ENCODE assay signal across 14 cellular contexts in the genomic region with DNA sequence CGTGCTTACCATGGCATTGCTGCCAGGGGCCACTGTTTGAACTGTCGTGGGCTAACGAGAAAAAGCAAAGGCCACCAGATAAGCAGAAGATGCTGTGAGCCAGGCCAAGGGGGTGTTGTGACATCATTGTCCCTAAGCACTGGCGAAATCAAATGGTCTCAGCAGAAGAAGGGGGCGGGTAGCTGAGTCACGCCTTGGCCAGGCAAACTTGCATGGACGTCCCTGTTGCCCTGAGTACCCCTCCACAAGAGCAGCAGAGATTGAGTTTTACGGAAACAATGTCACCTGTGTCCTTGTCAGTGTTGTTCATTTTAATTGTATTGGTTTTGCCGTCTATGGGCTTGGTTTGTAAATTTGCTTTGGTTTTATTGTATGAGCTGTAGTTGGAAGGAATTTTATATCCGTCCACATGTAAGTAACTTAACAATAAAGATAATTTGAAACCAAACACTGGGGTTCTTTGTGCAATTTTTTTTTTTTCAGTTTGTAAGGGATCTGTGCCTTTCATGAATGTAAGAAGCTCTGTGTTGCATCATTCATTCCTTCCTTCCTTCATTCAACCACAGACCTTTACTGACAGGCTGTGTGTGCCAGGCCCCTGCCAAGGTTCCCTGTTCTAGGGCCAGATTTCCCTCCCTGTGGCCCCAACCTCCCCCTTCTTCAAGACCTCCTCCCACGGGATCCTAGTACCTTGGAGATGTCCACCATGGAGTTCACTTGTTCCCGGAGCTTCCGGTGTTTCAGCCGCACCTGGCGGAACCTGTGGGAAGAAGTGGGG. TPM values are rescaled to one million over a fixed set of nuclear protein-coding genes. Genes with fewer than 3 reads are reported as not detected.
DNase-seq lines count a peak whose midpoint lies in the region; ATAC-seq and TF ChIP-seq lines count a peak whose summit lies in the region.
"Had no signal": no experiment of that assay in that cellular context is flagged by ENCODE, and none has a peak within 500 bp of the region (broad histone marks: within the 10 kb centered on the region; RNA-seq: fewer than 3 reads in every experiment).

No MANE protein-coding gene starts in this region.

- peaks cover 15% of the 10 kb centered on the region for H3K27me3 ChIP-seq in left ventricle myocardium inferior (ENCODE audit: low read depth)
- H3K27me3 ChIP-seq in transverse colon = no peaks in the 10 kb centered on the region
- H3K27me3 ChIP-seq: heart right ventricle, tibial nerve had no signal

- H3K4me3 ChIP-seq in left ventricle myocardium inferior (no peak overlapping the region), transverse colon (no peak overlapping the region)
- H3K4me3 ChIP-seq: heart right ventricle, tibial nerve had no signal

- TF ChIP-seq POLR2A in transverse colon (IDR thresholded peaks at IDR 0.05) = no peak

- peaks cover 16% of the 10 kb centered on the region for H3K36me3 Mint-ChIP-seq in activated naive CD4-positive, alpha-beta T cell treated with anti-CD3 and anti-CD28 coated beads, Interleukin-2, amount 50 U/mL, for 24 hours
- H3K36me3 Mint-ChIP-seq in T-cell = peaks cover 21% of the 10 kb centered on the region

- no peak for TF ChIP-seq EP300 in transverse colon (IDR thresholded peaks at IDR 0.05; ENCODE audit: low read depth)

- no peaks in the 10 kb centered on the region for H3K9me3 Mint-ChIP-seq in activated naive CD4-positive, alpha-beta T cell treated with anti-CD3 and anti-CD28 coated beads, Interleukin-2, amount 50 U/mL, for 24 hours
- no peaks in the 10 kb centered on the region for H3K9me3 Mint-ChIP-seq in T-cell

- H3K9me3 ChIP-seq in left ventricle myocardium inferior (replicated peaks) (no peaks in the 10 kb centered on the region), transverse colon (no peaks in the 10 kb centered on the region)
- H3K9me3 ChIP-seq: heart right ventricle, tibial nerve had no signal

- H3K36me3 ChIP-seq in left ventricle myocardium inferior = no peaks in the 10 kb centered on the region
- H3K36me3 ChIP-seq in transverse colon = no peaks in the 10 kb centered on the region
- H3K36me3 ChIP-seq: heart right ventricle, tibial nerve had no signal

- CTCF ChIA-PET in T-cell (lab: Charles Lee) = interaction anchor here in 1 of 2 donors (2.1 kb wide), 1 partner anchor 100 kb away, joined by 8 read pairs; no protein-coding TSS in a partner anchor

- 46 to 63% methylated on average over 7 to 15 of the region's 15 CpGs for WGBS in transverse colon (ENCODE audit: low coverage in 1 of 2), 2 donors

- peak overlapping the region; percentile 69 for H3K27ac Mint-ChIP-seq in activated naive CD4-positive, alpha-beta T cell treated with anti-CD3 and anti-CD28 coated beads, Interleukin-2, amount 50 U/mL, for 24 hours
- peak overlapping the region; percentile 57 to 91 for H3K27ac Mint-ChIP-seq in T-cell

- no peak overlapping the region for H3K4me3 Mint-ChIP-seq in activated naive CD4-positive, alpha-beta T cell treated with anti-CD3 and anti-CD28 coated beads, Interleukin-2, amount 50 U/mL, for 24 hours
- no peak overlapping the region for H3K4me3 Mint-ChIP-seq in T-cell

- POLR2A ChIA-PET in T-cell (lab: Charles Lee) = interaction anchor here in 1 of 2 donors (1.0 kb wide), 1 partner anchor 14 kb away, joined by 3 read pairs; no protein-coding TSS in a partner anchor

- no peaks in the 10 kb centered on the region for H3K4me1 ChIP-seq in left ventricle myocardium inferior
- peaks cover 8 to 60% (median 45%) of the 10 kb centered on the region in 4 donors for H3K4me1 ChIP-seq in transverse colon

- in situ Hi-C loops in transverse colon (cut with MboI; ENCODE audit: low pct_ligation_motif_present in 1 of 4, low pct_unique_long_range_greater_than_20kb in 1 of 4, low sequenced_read_pairs in 3 of 4) = no loop called here

- no peak overlapping the region for H3K27ac ChIP-seq in left ventricle myocardium inferior (replicated peaks)
- peak overlapping the region; percentile 56 to 73 (median 72) for H3K27ac ChIP-seq in transverse colon

- intact Hi-C loops in left ventricle myocardium inferior (cut with micrococcal nuclease) = no loop called here
- intact Hi-C loops in transverse colon (cut with DNase I; ENCODE audit: low total_unique reads) = no loop called here

- no peak for ATAC-seq in T-cell (replicated peaks in 1 of 4)

- DNase-seq in activated naive CD4-positive, alpha-beta T cell treated with Interleukin-2 at 50 U/mL for 16 hours = no peak
- DNase-seq in T-cell = no peak
- peak; percentile 33 for DNase-seq in left ventricle myocardium inferior
- DNase-seq in transverse colon = peak; percentile 71
- DNase-seq in amniotic stem cell (lab: John Stamatoyannopoulos, UW) = no peak
- DNase-seq in medulla oblongata (ENCODE audit: extremely low spot score) = no peak
- DNase-seq in activated CD4-positive, CD25-positive, alpha-beta regulatory T cell (lab: John Stamatoyannopoulos, UW) = no peak
- DNase-seq: aorta, heart right ventricle, NCI-H524 treated with DMSO at 0.1 percent for 48 hours had no signal

- peaks cover 44% of the 10 kb centered on the region for H3K4me1 Mint-ChIP-seq in activated naive CD4-positive, alpha-beta T cell treated with anti-CD3 and anti-CD28 coated beads, Interleukin-2, amount 50 U/mL, for 24 hours
- H3K4me1 Mint-ChIP-seq in T-cell = peaks cover 29 to 41% (median 30%) of the 10 kb centered on the region in 3 donors

- H3K27me3 Mint-ChIP-seq in activated naive CD4-positive, alpha-beta T cell treated with anti-CD3 and anti-CD28 coated beads, Interleukin-2, amount 50 U/mL, for 24 hours = no peaks in the 10 kb centered on the region
- no peaks in the 10 kb centered on the region for H3K27me3 Mint-ChIP-seq in T-cell

- no peak for TF ChIP-seq CTCF in left ventricle myocardium inferior (IDR thresholded peaks at IDR 0.05; ENCODE audit: borderline replicate concordance)
- no peak for TF ChIP-seq CTCF in transverse colon (IDR thresholded peaks at IDR 0.05)

RNA-seq across cellular contexts. Expression of gene KCNN4, which starts 12.3 kb away (rescaled TPM):
- 10 to 100 TPM; 21.9 to 90.1 (median 37.6) TPM for total RNA-seq in T-cell
- total RNA-seq in left ventricle myocardium inferior = 0.38 TPM
- 10 to 100 TPM in 3 of 4 donors, not detected in 1; 26.5 to 72.2 (median 37.4) TPM for total RNA-seq in transverse colon
- total RNA-seq: lung microvascular endothelial cell had no signal

RNA-seq across cellular contexts. Expression of gene SMG9, which starts 13.7 kb away (rescaled TPM):
- 10 to 100 TPM; 50.3 to 64.3 (median 56.8) TPM for total RNA-seq in T-cell
- 18.9 TPM for total RNA-seq in left ventricle myocardium inferior
- total RNA-seq in transverse colon = 10 to 100 TPM in 3 of 4 donors, 1 to 10 TPM in 1; 4.1 to 68.7 (median 13.8) TPM

RNA-seq across cellular contexts. Expression of gene LYPD5, which starts 33.8 kb away (rescaled TPM):
- total RNA-seq in T-cell (under 1 TPM in 4 of 5 donors, not detected in 1; 0.20 to 0.70 (median 0.58) TPM), left ventricle myocardium inferior (1.3 TPM), transverse colon (1 to 10 TPM in 3 of 4 donors, not detected in 1; 2.1 to 5.2 (median 2.6) TPM)

RNA-seq across cellular contexts. Expression of gene IRGC, which starts 52.6 kb away (rescaled TPM):
- total RNA-seq in T-cell (not detected), left ventricle myocardium inferior (not detected), transverse colon (not detected)
- total RNA-seq: aorta, heart right ventricle, lung microvascular endothelial cell, renal cortical epithelial cell, tibial nerve had no signal

RNA-seq across cellular contexts. Expression of gene ZNF283, which starts 58.7 kb away (rescaled TPM):
- total RNA-seq in T-cell = 10 to 100 TPM in 3 of 5 donors, 1 to 10 TPM in 2; 5.4 to 19.0 (median 12.7) TPM
- 14.7 TPM for total RNA-seq in left ventricle myocardium inferior
- total RNA-seq in transverse colon = 100 to 1,000 TPM in 1 of 4 donors, 10 to 100 TPM in 3; 10.9 to 168 (median 17.8) TPM

Comparison
In these comparisons a context has a peak if more than half of its experiments do, and no peak if none do; other contexts are left out.
1. DNase-seq: peak in left ventricle myocardium inferior (single experiment) and transverse colon (single experiment); none in activated naive CD4-positive, alpha-beta T cell treated with Interleukin-2 at 50 U/mL for 16 hours (single experiment), T-cell (0 of 34), amniotic stem cell (single experiment), medulla oblongata (single experiment) and activated CD4-positive, CD25-positive, alpha-beta regulatory T cell (0 of 4).